Comparison of ENCODE assay signal across 20 cellular contexts in genomic region chr1:10384219-10384618, GRCh38. TPM values are rescaled to one million over a fixed set of nuclear protein-coding genes. Genes with fewer than 3 reads are reported as not detected.
DNase-seq lines count a peak whose midpoint lies in the region; ATAC-seq and TF ChIP-seq lines count a peak whose summit lies in the region.
"Had no signal": no experiment of that assay in that cellular context is flagged by ENCODE, and none has a peak within 500 bp of the region (broad histone marks: within the 10 kb centered on the region; RNA-seq: fewer than 3 reads in every experiment).

No MANE protein-coding gene starts in this region.

- intact Hi-C loops in Calu3 (cut with micrococcal nuclease; ENCODE audit: unreplicated experiment): no loop called here
- intact Hi-C loops in activated T-helper 1 cell treated with anti-CD3 and anti-CD28 coated beads, Interleukin-12 subunit alpha, Interleukin-12 subunit beta, Interleukin-2, Interleukin-4 antibody, amounts not matched to agents 30 ng/mL and 10 ng/mL and 1 ng/mL, durations not matched to agents 14 hours and 24 hours and 36 hours (cut with micrococcal nuclease): no loop called here

- no peaks in the 10 kb centered on the region for H3K9me3 ChIP-seq in esophagus (ENCODE audit: control insufficient read depth in 2 of 2, insufficient read depth in 1 of 2, low read depth in 1 of 2, low read length in 1 of 2)
- H3K9me3 ChIP-seq: SJSA1 had no signal

- H3K9me3 Mint-ChIP-seq in Calu3 (ENCODE audit: low read depth, unreplicated experiment): no peaks in the 10 kb centered on the region
- H3K9me3 Mint-ChIP-seq in activated T-helper 1 cell treated with anti-CD3 and anti-CD28 coated beads, Interleukin-12 subunit alpha, Interleukin-12 subunit beta, Interleukin-2, Interleukin-4 antibody, amounts not matched to agents 30 ng/mL and 10 ng/mL and 1 ng/mL, durations not matched to agents 14 hours and 24 hours and 36 hours: no peaks in the 10 kb centered on the region
- H3K9me3 Mint-ChIP-seq in osteocyte (ENCODE audit: unreplicated experiment): no peaks in the 10 kb centered on the region
- H3K9me3 Mint-ChIP-seq: CD14-positive monocyte had no signal

- H3K27me3 Mint-ChIP-seq in Calu3 (ENCODE audit: unreplicated experiment) (no peaks in the 10 kb centered on the region), osteocyte (ENCODE audit: unreplicated experiment) (no peaks in the 10 kb centered on the region)
- H3K27me3 Mint-ChIP-seq in activated T-helper 1 cell treated with anti-CD3 and anti-CD28 coated beads, Interleukin-12 subunit alpha, Interleukin-12 subunit beta, Interleukin-2, Interleukin-4 antibody, amounts not matched to agents 30 ng/mL and 10 ng/mL and 1 ng/mL, durations not matched to agents 14 hours and 24 hours and 36 hours (ENCODE audit: insufficient read depth): no peaks in the 10 kb centered on the region
- H3K27me3 Mint-ChIP-seq: B cell had no signal

- peak overlapping the region; percentile 14 for H3K27ac Mint-ChIP-seq in Calu3 (ENCODE audit: unreplicated experiment)
- peak overlapping the region; percentile 31 for H3K27ac Mint-ChIP-seq in activated T-helper 1 cell treated with anti-CD3 and anti-CD28 coated beads, Interleukin-12 subunit alpha, Interleukin-12 subunit beta, Interleukin-2, Interleukin-4 antibody, amounts not matched to agents 30 ng/mL and 10 ng/mL and 1 ng/mL, durations not matched to agents 14 hours and 24 hours and 36 hours
- peak overlapping the region; percentile 8 for H3K27ac Mint-ChIP-seq in osteocyte (ENCODE audit: unreplicated experiment)
- H3K27ac Mint-ChIP-seq: B cell had no signal

- WGBS in esophagus, 2 donors: 74 to 79% methylated on average over 8 of the region's 8 CpGs

- H3K36me3 ChIP-seq in esophagus (ENCODE audit: control insufficient read depth in 2 of 2, insufficient read depth in 2 of 2, low read length in 1 of 2): peaks cover 0 to 1% of the 10 kb centered on the region in 2 donors
- H3K36me3 ChIP-seq: SJSA1 had no signal

- peak overlapping the region; percentile 47 to 69 for H3K27ac ChIP-seq in esophagus (ENCODE audit: low read depth in 2 of 2, low read length in 1 of 2)
- H3K27ac ChIP-seq: SJSA1 had no signal

- H3K36me3 Mint-ChIP-seq in Calu3 (ENCODE audit: insufficient read depth, unreplicated experiment) (peaks cover 4% of the 10 kb centered on the region), osteocyte (ENCODE audit: unreplicated experiment) (peaks cover 13% of the 10 kb centered on the region)
- no peaks in the 10 kb centered on the region for H3K36me3 Mint-ChIP-seq in activated T-helper 1 cell treated with anti-CD3 and anti-CD28 coated beads, Interleukin-12 subunit alpha, Interleukin-12 subunit beta, Interleukin-2, Interleukin-4 antibody, amounts not matched to agents 30 ng/mL and 10 ng/mL and 1 ng/mL, durations not matched to agents 14 hours and 24 hours and 36 hours (ENCODE audit: low read depth)

- TF ChIP-seq CTCF in Calu3 (IDR thresholded peaks at IDR 0.05; ENCODE audit: unreplicated experiment): no peak
- TF ChIP-seq CTCF in osteocyte (IDR thresholded peaks at IDR 0.05): no peak

- no peak overlapping the region for H3K4me3 Mint-ChIP-seq in Calu3 (ENCODE audit: low read depth, unreplicated experiment)
- H3K4me3 Mint-ChIP-seq in activated T-helper 1 cell treated with anti-CD3 and anti-CD28 coated beads, Interleukin-12 subunit alpha, Interleukin-12 subunit beta, Interleukin-2, Interleukin-4 antibody, amounts not matched to agents 30 ng/mL and 10 ng/mL and 1 ng/mL, durations not matched to agents 14 hours and 24 hours and 36 hours: no peak overlapping the region
- H3K4me3 Mint-ChIP-seq in osteocyte (ENCODE audit: unreplicated experiment): no peak overlapping the region
- H3K4me3 Mint-ChIP-seq: B cell, CD14-positive monocyte had no signal

- no peak overlapping the region for H3K4me3 ChIP-seq in esophagus (ENCODE audit: low read depth in 1 of 2, low read length in 2 of 2)
- H3K4me3 ChIP-seq: SJSA1 had no signal

- H3K4me1 ChIP-seq in esophagus (ENCODE audit: control insufficient read depth in 2 of 2, insufficient read depth in 2 of 2, low read length in 1 of 2): peaks cover 0 to 5% of the 10 kb centered on the region in 2 donors

- H3K4me1 Mint-ChIP-seq in Calu3 (ENCODE audit: low read depth, unreplicated experiment): peaks cover 14% of the 10 kb centered on the region
- H3K4me1 Mint-ChIP-seq in activated T-helper 1 cell treated with anti-CD3 and anti-CD28 coated beads, Interleukin-12 subunit alpha, Interleukin-12 subunit beta, Interleukin-2, Interleukin-4 antibody, amounts not matched to agents 30 ng/mL and 10 ng/mL and 1 ng/mL, durations not matched to agents 14 hours and 24 hours and 36 hours (ENCODE audit: low read depth): peaks cover 10% of the 10 kb centered on the region
- peaks cover 40% of the 10 kb centered on the region for H3K4me1 Mint-ChIP-seq in osteocyte (ENCODE audit: unreplicated experiment)

- ATAC-seq in HG03378 (IDR thresholded peaks at IDR 0.05; ENCODE audit: unreplicated experiment) (no peak), HG03457 (IDR thresholded peaks at IDR 0.05; ENCODE audit: unreplicated experiment) (no peak)
- ATAC-seq: Right ventricle myocardium inferior had no signal

- DNase-seq in Calu3: no peak
- DNase-seq in activated T-helper 1 cell treated with anti-CD3 and anti-CD28 coated beads, Interleukin-12 subunit alpha, Interleukin-12 subunit beta, Interleukin-2, Interleukin-4 antibody, amounts not matched to agents 30 ng/mL and 10 ng/mL and 1 ng/mL, durations not matched to agents 14 hours and 24 hours and 36 hours (ENCODE audit: low spot score): no peak
- no peak for DNase-seq in osteocyte (ENCODE audit: extremely low spot score, unreplicated experiment)
- DNase-seq in activated CD8-positive, alpha-beta memory T cell treated with anti-CD3 and anti-CD28 coated beads for 24 hours: no peak
- DNase-seq: EL, GF-D8, KBM-7, MM.1S, NCI-H1048, NCI-H1417 treated with DMSO at 0.1 percent for 48 hours, NCI-H187, NCI-H446 treated with DMSO at 0.1 percent for 48 hours, NCI-H526 treated with DMSO at 0.1 percent for 48 hours had no signal

- H3K27me3 ChIP-seq in esophagus (ENCODE audit: control insufficient read depth in 1 of 2, insufficient read depth in 2 of 2, low read length in 2 of 2): no peaks in the 10 kb centered on the region
- H3K27me3 ChIP-seq: SJSA1 had no signal

- BruUV-seq in Calu3 (replicated peaks; lab: Mats Ljungman, UMichigan): no TSS peak

- CTCF ChIA-PET in Calu3 (lab: Charles Lee): no interaction called here

RNA-seq across cellular contexts. Expression of gene PGD, which starts 14.6 kb away (rescaled TPM):
- total RNA-seq in Calu3 (2022) (142 and 155 TPM in 2 replicates), osteocyte (197 and 199 TPM in 2 replicates)
- 131 and 142 TPM in 2 replicates for total RNA-seq in activated T-helper 1 cell treated with anti-CD3 and anti-CD28 coated beads, Interleukin-12 subunit alpha, Interleukin-12 subunit beta, Interleukin-2, Interleukin-4 antibody, amounts not matched to agents 30 ng/mL and 10 ng/mL and 1 ng/mL, durations not matched to agents 14 hours and 24 hours and 36 hours
- polyA plus RNA-seq in esophagus: 100 to 1,000 TPM; 189 to 565 TPM

RNA-seq across cellular contexts. Expression of gene CENPS, which starts 46.0 kb away (rescaled TPM):
- total RNA-seq in Calu3 (2022) (18.0 and 21.3 TPM in 2 replicates), osteocyte (12.0 and 14.1 TPM in 2 replicates)
- 22.1 and 23.4 TPM in 2 replicates for total RNA-seq in activated T-helper 1 cell treated with anti-CD3 and anti-CD28 coated beads, Interleukin-12 subunit alpha, Interleukin-12 subunit beta, Interleukin-2, Interleukin-4 antibody, amounts not matched to agents 30 ng/mL and 10 ng/mL and 1 ng/mL, durations not matched to agents 14 hours and 24 hours and 36 hours
- 10 to 100 TPM; 15.3 to 17.8 TPM for polyA plus RNA-seq in esophagus
